1 cellular context compared by ENCODE assay signal in genomic region chr19:8456064-8456463, GRCh38.
TF ChIP-seq lines count a peak whose summit lies in the region.

No MANE protein-coding gene starts in this region.

TF ChIP-seq in GM12878, 131 proteins besides CTCF, POLR2A, EP300 and RAD21:
- TF ChIP-seq ZBTB11 (CRISPR knock-in tag; IDR thresholded peaks at IDR 0.05) (no peak), NFYA (IDR thresholded peaks at IDR 0.05; ENCODE audit: borderline replicate concordance, low read depth, low read length) (no peak), MEF2A (IDR thresholded peaks at IDR 0.05; ENCODE audit: insufficient read depth, low read depth, low read length) (no peak), MXI1 (IDR thresholded peaks at IDR 0.05; ENCODE audit: low read depth, low read length) (no peak), IKZF2 (IDR thresholded peaks at IDR 0.05) (no peak), CEBPZ (IDR thresholded peaks at IDR 0.05; ENCODE audit: low read depth, low read length) (no peak), ATF2 (IDR thresholded peaks at IDR 0.05; ENCODE audit: low read length) (no peak), SMAD5 (IDR thresholded peaks at IDR 0.05; ENCODE audit: low read depth) (no peak), MTA3 (IDR thresholded peaks at IDR 0.05; ENCODE audit: borderline replicate concordance, low read length) (no peak), PRDM15 (CRISPR knock-in tag; IDR thresholded peaks at IDR 0.05) (no peak), ATF7 (IDR thresholded peaks at IDR 0.05; ENCODE audit: low read depth) (no peak), EGR1 (IDR thresholded peaks at IDR 0.05; ENCODE audit: borderline replicate concordance in 1 of 2, low read depth in 2 of 2, low read length in 2 of 2) (no peak), ESRRA (IDR thresholded peaks at IDR 0.05; ENCODE audit: low read length) (no peak), CHD1 (IDR thresholded peaks at IDR 0.05; ENCODE audit: low read depth, low read length) (no peak), USF2 (IDR thresholded peaks at IDR 0.05; ENCODE audit: borderline replicate concordance, low read depth, low read length) (no peak), ETV6 (conservative IDR thresholded peaks at IDR 0.05 in 1 of 2, IDR thresholded peaks at IDR 0.05 in 1 of 2; ENCODE audit: borderline replicate concordance in 1 of 2, low read depth in 1 of 2) (no peak), E2F8 (IDR thresholded peaks at IDR 0.05; ENCODE audit: low read depth, partially characterized antibody) (no peak)
